8 cellular contexts compared by ENCODE assay signal in genomic region chr15:52018244-52018643, GRCh38. TPM values are rescaled to one million over a fixed set of nuclear protein-coding genes. Genes with fewer than 3 reads are reported as not detected.
DNase-seq lines count a peak whose midpoint lies in the region; ATAC-seq and TF ChIP-seq lines count a peak whose summit lies in the region.

No MANE protein-coding gene starts in this region.

- no peak for DNase-seq in T-helper 1 cell
- DNase-seq in activated CD8-positive, alpha-beta T cell treated with anti-CD3 and anti-CD28 coated beads for 36 hours, result no peak
- DNase-seq in hepatocyte (ENCODE audit: low spot score), result no peak
- no peak for DNase-seq in anterior cingulate cortex (lab: John Stamatoyannopoulos, UW)
- DNase-seq in NCI-H1694 (lab: John Stamatoyannopoulos, UW), result no peak

- peaks cover 35% of the 10 kb centered on the region for H3K4me1 Mint-ChIP-seq in T-helper 1 cell treated with Interleukin-12 subunit alpha and Interleukin-12 subunit beta and Interleukin-4 antibody, amounts not matched to agents 30 μg/mL and 1 μg/mL, for 36 hours (ENCODE audit: low read depth)
- peaks cover 35% of the 10 kb centered on the region for H3K4me1 Mint-ChIP-seq in activated CD8-positive, alpha-beta T cell treated with anti-CD3 and anti-CD28 coated beads for 36 hours (ENCODE audit: low read depth)

- intact Hi-C loops in activated CD8-positive, alpha-beta T cell treated with anti-CD3 and anti-CD28 coated beads for 36 hours (cut with micrococcal nuclease), result no loop called here

- peak overlapping the region; percentile 99 for H3K27ac ChIP-seq in hepatocyte
- peak overlapping the region; percentile 82 for H3K27ac ChIP-seq in stomach smooth muscle (ENCODE audit: low read length)

- no peaks in the 10 kb centered on the region for H3K27me3 ChIP-seq in hepatocyte
- no peaks in the 10 kb centered on the region for H3K27me3 ChIP-seq in stomach smooth muscle (ENCODE audit: control insufficient read depth in 1 of 2, insufficient read depth in 2 of 2, low read length in 2 of 2)

- H3K4me3 Mint-ChIP-seq in T-helper 1 cell treated with Interleukin-12 subunit alpha and Interleukin-12 subunit beta and Interleukin-4 antibody, amounts not matched to agents 30 μg/mL and 1 μg/mL, for 36 hours, result peak overlapping the region; percentile 97
- peak overlapping the region; percentile 90 for H3K4me3 Mint-ChIP-seq in activated CD8-positive, alpha-beta T cell treated with anti-CD3 and anti-CD28 coated beads for 36 hours

- no peaks in the 10 kb centered on the region for H3K9me2 ChIP-seq in hepatocyte (replicated peaks; ENCODE audit: insufficient read depth)

- no peak for ATAC-seq in activated CD8-positive, alpha-beta T cell treated with anti-CD3 and anti-CD28 coated beads for 36 hours
- ATAC-seq in HG03135 (IDR thresholded peaks at IDR 0.05; ENCODE audit: unreplicated experiment), result no peak

- H3K27ac Mint-ChIP-seq in T-helper 1 cell treated with Interleukin-12 subunit alpha and Interleukin-12 subunit beta and Interleukin-4 antibody, amounts not matched to agents 30 μg/mL and 1 μg/mL, for 36 hours, result peak overlapping the region; percentile 100
- H3K27ac Mint-ChIP-seq in activated CD8-positive, alpha-beta T cell treated with anti-CD3 and anti-CD28 coated beads for 36 hours, result peak overlapping the region; percentile 97

- peak overlapping the region in 1 of 2 donors; percentile 74 for H3K9ac ChIP-seq in stomach smooth muscle (ENCODE audit: low read length in 2 of 2)

- peaks cover 14% of the 10 kb centered on the region for H3K27me3 Mint-ChIP-seq in T-helper 1 cell treated with Interleukin-12 subunit alpha and Interleukin-12 subunit beta and Interleukin-4 antibody, amounts not matched to agents 30 μg/mL and 1 μg/mL, for 36 hours (ENCODE audit: low read depth)
- no peaks in the 10 kb centered on the region for H3K27me3 Mint-ChIP-seq in activated CD8-positive, alpha-beta T cell treated with anti-CD3 and anti-CD28 coated beads for 36 hours

- H3K9me3 ChIP-seq in hepatocyte (ENCODE audit: low read depth) (no peaks in the 10 kb centered on the region), stomach smooth muscle (ENCODE audit: control insufficient read depth in 2 of 2, low read length in 2 of 2) (no peaks in the 10 kb centered on the region)

- no peaks in the 10 kb centered on the region for H3K36me3 ChIP-seq in hepatocyte (replicated peaks; ENCODE audit: insufficient read depth, low read depth)
- H3K36me3 ChIP-seq in stomach smooth muscle (ENCODE audit: control insufficient read depth in 2 of 2, insufficient read depth in 2 of 2, low read length in 2 of 2), result no peaks in the 10 kb centered on the region

- peaks cover 31% of the 10 kb centered on the region for H3K79me2 ChIP-seq in hepatocyte

- peaks cover 7% of the 10 kb centered on the region for H3K36me3 Mint-ChIP-seq in T-helper 1 cell treated with Interleukin-12 subunit alpha and Interleukin-12 subunit beta and Interleukin-4 antibody, amounts not matched to agents 30 μg/mL and 1 μg/mL, for 36 hours (ENCODE audit: low read depth)
- H3K36me3 Mint-ChIP-seq in activated CD8-positive, alpha-beta T cell treated with anti-CD3 and anti-CD28 coated beads for 36 hours (ENCODE audit: low read depth), result peaks cover 8% of the 10 kb centered on the region

- peak overlapping the region; percentile 77 for H3K4me2 ChIP-seq in hepatocyte

- peaks cover 18% of the 10 kb centered on the region for H4K20me1 ChIP-seq in hepatocyte (ENCODE audit: insufficient read depth, poor library complexity, severe bottlenecking)

- H2AFZ ChIP-seq in hepatocyte, result peak overlapping the region; percentile 45

- POLR2A ChIA-PET in activated CD8-positive, alpha-beta T cell treated with anti-CD3 and anti-CD28 coated beads for 36 hours (lab: Charles Lee), result interaction anchor here (0.7 to 4.0 kb wide), 3 partner anchors 13 to 26 kb away, joined by 3 to 30 read pairs (median 5); no protein-coding TSS in a partner anchor

- 93% methylated on average over 7 of the region's 7 CpGs for WGBS in hepatocyte (ENCODE audit: low lambda C conversion rate, missing lambda C conversion rate)

- CTCF ChIA-PET in activated CD8-positive, alpha-beta T cell treated with anti-CD3 and anti-CD28 coated beads for 36 hours (lab: Charles Lee), result no interaction called here

- peaks cover 7% of the 10 kb centered on the region for H3K4me1 ChIP-seq in hepatocyte (ENCODE audit: insufficient read depth)
- H3K4me1 ChIP-seq in stomach smooth muscle (ENCODE audit: control insufficient read depth, insufficient read depth, low read length), result peaks cover 14% of the 10 kb centered on the region

- TF ChIP-seq CTCF in activated CD8-positive, alpha-beta T cell treated with anti-CD3 and anti-CD28 coated beads for 36 hours (IDR thresholded peaks at IDR 0.05), result no peak
- TF ChIP-seq CTCF in hepatocyte (IDR thresholded peaks at IDR 0.05; ENCODE audit: poor library complexity), result no peak

- no peaks in the 10 kb centered on the region for H3K9me3 Mint-ChIP-seq in T-helper 1 cell treated with Interleukin-12 subunit alpha and Interleukin-12 subunit beta and Interleukin-4 antibody, amounts not matched to agents 30 μg/mL and 1 μg/mL, for 36 hours
- H3K9me3 Mint-ChIP-seq in activated CD8-positive, alpha-beta T cell treated with anti-CD3 and anti-CD28 coated beads for 36 hours, result no peaks in the 10 kb centered on the region

- H3K4me3 ChIP-seq in hepatocyte, result no peak overlapping the region
- peak overlapping the region; percentile 79 to 82 for H3K4me3 ChIP-seq in stomach smooth muscle (ENCODE audit: low read length in 2 of 2)

RNA-seq across cellular contexts. Expression of gene MAPK6, which starts 0.8 kb away (rescaled TPM):
- 10 to 100 TPM; 40.5 to 42.2 TPM for total RNA-seq in activated CD8-positive, alpha-beta T cell treated with anti-CD3 and anti-CD28 coated beads for 36 hours
- total RNA-seq in hepatocyte, result 114 and 123 TPM in 2 replicates
- polyA plus RNA-seq in hepatocyte, result 27.6 and 37.8 TPM in 2 replicates

RNA-seq across cellular contexts. Expression of gene LEO1, which starts 46.7 kb away (rescaled TPM):
- total RNA-seq in activated CD8-positive, alpha-beta T cell treated with anti-CD3 and anti-CD28 coated beads for 36 hours, result 10 to 100 TPM; 28.9 to 31.1 TPM
- 25.2 and 26.2 TPM in 2 replicates for total RNA-seq in hepatocyte
- 23.9 and 25.1 TPM in 2 replicates for polyA plus RNA-seq in hepatocyte
